In genomic region chr1:198019126-198019525, GRCh38 we compare ENCODE assay signal across 18 cellular contexts.
DNase-seq lines count a peak whose midpoint lies in the region; ATAC-seq and TF ChIP-seq lines count a peak whose summit lies in the region.
"Had no signal": no experiment of that assay in that cellular context is flagged by ENCODE, and none has a peak within 500 bp of the region (broad histone marks: within the 10 kb centered on the region; RNA-seq: fewer than 3 reads in every experiment).

No MANE protein-coding gene starts in this region.

- no peak for TF ChIP-seq POLR2A in breast epithelium (IDR thresholded peaks at IDR 0.05)

- H3F3A ChIP-seq in SK-N-SH (replicated peaks; ENCODE audit: insufficient read depth): peaks cover 37% of the 10 kb centered on the region

- no peak for TF ChIP-seq RAD21 in SK-N-SH (IDR thresholded peaks at IDR 0.05; ENCODE audit: low read length)

- TF ChIP-seq CTCF in mammary epithelial cell (conservative IDR thresholded peaks at IDR 0.05 in 1 of 2, IDR thresholded peaks at IDR 0.05 in 1 of 2; ENCODE audit: extremely low read depth in 1 of 2, insufficient read depth in 1 of 2, low read depth in 1 of 2, low read length in 2 of 2) (no peak), breast epithelium (IDR thresholded peaks at IDR 0.05) (no peak), foreskin keratinocyte (conservative IDR thresholded peaks at IDR 0.05) (peak; percentile 34), SK-N-SH (IDR thresholded peaks at IDR 0.05) (no peak)

- no peak for TF ChIP-seq EP300 in SK-N-SH (IDR thresholded peaks at IDR 0.05; ENCODE audit: borderline replicate concordance in 1 of 2, low read depth in 1 of 2, low read length in 1 of 2)

- BruUV-seq in mammary epithelial cell (replicated peaks; lab: Mats Ljungman, UMichigan): no TSS peak

- no peak overlapping the region for H3K4me3 ChIP-seq in mammary epithelial cell (replicated peaks in 1 of 3; ENCODE audit: insufficient read depth in 1 of 3, low read depth in 2 of 3, low read length in 3 of 3)
- no peak overlapping the region for H3K4me3 ChIP-seq in breast epithelium
- H3K4me3 ChIP-seq in SJSA1: no peak overlapping the region
- H3K4me3 ChIP-seq in SK-N-SH (ENCODE audit: low read depth in 2 of 2, low read length in 1 of 2): no peak overlapping the region

- H3K9me2 ChIP-seq in SK-N-SH: no peaks in the 10 kb centered on the region

- H3K4me2 ChIP-seq in mammary epithelial cell (ENCODE audit: insufficient read depth, low read depth, low read length) (peak overlapping the region; percentile 21), SK-N-SH (no peak overlapping the region)

- 86% methylated on average over 1 of the region's 1 CpG for WGBS in mammary epithelial cell (ENCODE audit: low coverage, missing lambda C conversion rate)
- WGBS in SK-N-SH (ENCODE audit: low lambda C conversion rate): 100% methylated on average over 1 of the region's 1 CpG

- intact Hi-C loops in mammary epithelial cell (cut with micrococcal nuclease) (loop anchor here (2.0 kb wide), 1 partner anchor 138 kb away; the partner anchor contains the start of gene NEK7), breast epithelium (cut with DNase I; ENCODE audit: low total_unique reads) (no loop called here)

- CTCF ChIA-PET in mammary epithelial cell (lab: Charles Lee; ENCODE audit: low non-redundant PET): interaction anchor here (0.6 kb wide), 1 partner anchor 8 kb away, joined by 8 read pairs; no protein-coding TSS in a partner anchor
- CTCF ChIA-PET in SK-N-SH (lab: Yijun Ruan, JAX): no interaction called here

- H3K27ac ChIP-seq in mammary epithelial cell (ENCODE audit: insufficient read depth, low read depth, low read length) (peak overlapping the region; percentile 12), breast epithelium (no peak overlapping the region), SJSA1 (peak overlapping the region; percentile 38), foreskin keratinocyte (peak overlapping the region; percentile 3), SK-N-SH (ENCODE audit: low read depth in 2 of 2, low read length in 1 of 2) (peak overlapping the region in 1 of 2 experiments; percentile 81; a peak in 2 of 4 replicates)
- H3K27ac ChIP-seq: 22Rv1, HL-60 had no signal

- H3K9ac ChIP-seq in mammary epithelial cell (ENCODE audit: insufficient read depth, low read length): no peak overlapping the region
- no peak overlapping the region for H3K9ac ChIP-seq in SK-N-SH

- H3K9me3 ChIP-seq in mammary epithelial cell (replicated peaks; ENCODE audit: insufficient read depth, low read length) (no peaks in the 10 kb centered on the region), breast epithelium (no peaks in the 10 kb centered on the region), SJSA1 (replicated peaks) (no peaks in the 10 kb centered on the region), SK-N-SH (no peaks in the 10 kb centered on the region)

- H3K4me1 ChIP-seq in mammary epithelial cell (ENCODE audit: insufficient read depth, low read length) (peaks cover 13% of the 10 kb centered on the region), breast epithelium (no peaks in the 10 kb centered on the region), SJSA1 (replicated peaks) (peaks cover 20% of the 10 kb centered on the region), foreskin keratinocyte (peaks cover 18% of the 10 kb centered on the region), SK-N-SH (ENCODE audit: control insufficient read depth in 1 of 2, insufficient read depth in 2 of 2, low read depth in 1 of 2, low read length in 1 of 2) (peaks cover 0 to 15% of the 10 kb centered on the region in 2 experiments; a peak in 2 of 4 replicates)

- H4K20me1 ChIP-seq in mammary epithelial cell (ENCODE audit: insufficient read depth, low read length) (no peaks in the 10 kb centered on the region), SK-N-SH (ENCODE audit: insufficient read depth) (no peaks in the 10 kb centered on the region)

- peak; percentile 26 for DNase-seq in mammary epithelial cell
- DNase-seq in breast epithelium (ENCODE audit: low spot score in 2 of 2): no peak
- no peak for DNase-seq in SJSA1 (ENCODE audit: low read depth in 1 of 2, low spot score in 2 of 2)
- peak in 1 of 2 donors; percentile 54 for DNase-seq in foreskin keratinocyte
- no peak for DNase-seq in activated T-cell treated with anti-CD3 and anti-CD28 coated beads, Interleukin-2, amount 50 U/mL, for 1 hour
- DNase-seq in nucleus accumbens (lab: John Stamatoyannopoulos, UW): no peak
- no peak for DNase-seq in SK-N-SH
- DNase-seq: DMS79 treated with DMSO at 0.1 percent for 48 hours; MM.1S; NCI-H1092; NCI-H146; NCI-H2029 treated with DMSO at 0.1 percent for 48 hours; NCI-H2171; NK-92 treated with Interleukin-12 subunit alpha and Interleukin-12 subunit beta, amount 100 ng/mL, for 24 hours; SHP77 treated with DMSO at 0.1 percent for 48 hours had no signal

- no peaks in the 10 kb centered on the region for H3K27me3 ChIP-seq in mammary epithelial cell (ENCODE audit: insufficient read depth, low read length)
- no peaks in the 10 kb centered on the region for H3K27me3 ChIP-seq in breast epithelium
- H3K27me3 ChIP-seq in SJSA1 (replicated peaks): no peaks in the 10 kb centered on the region
- no peaks in the 10 kb centered on the region for H3K27me3 ChIP-seq in foreskin keratinocyte
- H3K27me3 ChIP-seq in SK-N-SH (ENCODE audit: insufficient read depth): no peaks in the 10 kb centered on the region

- dilution Hi-C loops in mammary epithelial cell (cut with HindIII; ENCODE audit: low sequenced_read_pairs): no loop called here

- no peaks in the 10 kb centered on the region for H3K79me2 ChIP-seq in mammary epithelial cell (ENCODE audit: insufficient read depth, low read length)
- H3K79me2 ChIP-seq in SK-N-SH (ENCODE audit: insufficient read depth): no peaks in the 10 kb centered on the region

- in situ Hi-C loops in mammary epithelial cell (cut with MboI; ENCODE audit: low sequenced_read_pairs in 2 of 2): no loop called here

- no peaks in the 10 kb centered on the region for H3K36me3 ChIP-seq in mammary epithelial cell (ENCODE audit: insufficient read depth, low read length)
- no peaks in the 10 kb centered on the region for H3K36me3 ChIP-seq in breast epithelium
- no peaks in the 10 kb centered on the region for H3K36me3 ChIP-seq in SJSA1
- no peaks in the 10 kb centered on the region for H3K36me3 ChIP-seq in SK-N-SH (replicated peaks in 1 of 2; ENCODE audit: control insufficient read depth in 1 of 2, insufficient read depth in 2 of 2, low read length in 1 of 2)

- H2AFZ ChIP-seq in mammary epithelial cell (ENCODE audit: low read depth, low read length): no peak overlapping the region
- H2AFZ ChIP-seq in SK-N-SH (ENCODE audit: low read depth): no peak overlapping the region

- ATAC-seq in foreskin keratinocyte: peak; percentile 29
- ATAC-seq in GM21423 (IDR thresholded peaks at IDR 0.05; ENCODE audit: unreplicated experiment): no peak

- POLR2A ChIA-PET in SK-N-SH (lab: Yijun Ruan, JAX): no interaction called here

TF ChIP-seq in SK-N-SH, 30 proteins besides CTCF, POLR2A, EP300 and RAD21 (continues in another document):
- no peak for TF ChIP-seq RCOR1 (IDR thresholded peaks at IDR 0.05; ENCODE audit: low read length)
- TF ChIP-seq GABPA (IDR thresholded peaks at IDR 0.05; ENCODE audit: low read depth): no peak
- TF ChIP-seq YY1 (IDR thresholded peaks at IDR 0.05; ENCODE audit: low read depth): no peak
- TF ChIP-seq EZH2phosphoT487 (IDR thresholded peaks at IDR 0.05; ENCODE audit: borderline replicate concordance, low read depth): no peak
- TF ChIP-seq MAX (IDR thresholded peaks at IDR 0.05; ENCODE audit: low read depth): no peak
- TF ChIP-seq FOXJ3 (CRISPR knock-in tag; IDR thresholded peaks at IDR 0.05): no peak
- TF ChIP-seq TAF1 (IDR thresholded peaks at IDR 0.05; ENCODE audit: borderline replicate concordance, low read depth, low read length): no peak
- no peak for TF ChIP-seq JUND (IDR thresholded peaks at IDR 0.05)
- TF ChIP-seq FOSL2 (IDR thresholded peaks at IDR 0.05; ENCODE audit: borderline replicate concordance, low read depth): no peak
- no peak for TF ChIP-seq PBX3 (IDR thresholded peaks at IDR 0.05)
- no peak for TF ChIP-seq CHD2 (IDR thresholded peaks at IDR 0.05; ENCODE audit: low read length, partially characterized antibody)
- no peak for TF ChIP-seq TCF12 (IDR thresholded peaks at IDR 0.05)
- no peak for TF ChIP-seq ZBTB33 (IDR thresholded peaks at IDR 0.05; ENCODE audit: borderline replicate concordance, low read depth)
- no peak for TF ChIP-seq RFX5 (IDR thresholded peaks at IDR 0.05; ENCODE audit: low read length)

Comparison
In these comparisons a context has a peak if more than half of its experiments do, and no peak if none do; other contexts are left out.
1. H3K27ac ChIP-seq: peak in mammary epithelial cell (single experiment), SJSA1 (single experiment) and foreskin keratinocyte (single experiment); none in breast epithelium (0 of 2).